8 cellular contexts compared by ENCODE assay signal in the genomic region with DNA sequence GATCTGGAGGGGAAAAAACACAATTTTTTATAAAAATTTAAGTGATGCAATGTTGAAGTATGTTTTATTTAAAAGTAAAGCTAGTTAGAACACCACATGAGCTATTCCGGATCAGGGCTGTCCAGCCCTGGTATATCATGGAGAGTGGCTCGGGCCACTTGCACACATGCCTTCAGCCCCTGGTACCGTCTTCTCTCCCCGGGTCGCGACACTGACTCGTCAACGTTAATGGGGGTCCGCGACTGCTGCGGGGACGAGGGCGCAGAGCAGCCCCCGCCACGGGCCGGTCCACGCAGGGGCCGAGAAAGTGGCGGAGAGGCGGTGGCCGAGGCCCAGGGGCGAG.
DNase-seq lines count a peak whose midpoint lies in the region; ATAC-seq, FAIRE-seq and TF ChIP-seq lines count a peak whose summit lies in the region.

No MANE protein-coding gene starts in this region.

- H3K9ac ChIP-seq in H1 (replicated peaks in 1 of 4; ENCODE audit: extremely low read depth in 1 of 4, low read depth in 3 of 4, low read length in 3 of 4), result peak overlapping the region in 2 of 4 experiments; percentile 39 to 65; a peak in 4 of 7 replicates

- H4K20me1 ChIP-seq in H1 (replicated peaks in 1 of 2; ENCODE audit: control insufficient read depth in 1 of 2, insufficient read depth in 2 of 2, low read length in 2 of 2), result no peaks in the 10 kb centered on the region

- no peaks in the 10 kb centered on the region for H3K9me3 ChIP-seq in H1 (ENCODE audit: insufficient read depth in 2 of 2, low read depth in 1 of 2, low read length in 1 of 2)
- no peaks in the 10 kb centered on the region for H3K9me3 ChIP-seq in mesodermal cell (ENCODE audit: control insufficient read depth, low read length)

- DNase-seq in activated naive CD4-positive, alpha-beta T cell treated with Interleukin-2 at 50 U/mL for 16 hours, result no peak
- DNase-seq in H1 (ENCODE audit: low read depth in 1 of 2, low spot score in 2 of 2) (no peak), urothelium cell line (ENCODE audit: low spot score) (peak; percentile 27)

- H3K27me3 Mint-ChIP-seq in activated naive CD4-positive, alpha-beta T cell treated with anti-CD3 and anti-CD28 coated beads, Interleukin-2, amount 50 U/mL, for 24 hours, result peaks cover 55% of the 10 kb centered on the region

- H3K9me3 Mint-ChIP-seq in activated naive CD4-positive, alpha-beta T cell treated with anti-CD3 and anti-CD28 coated beads, Interleukin-2, amount 50 U/mL, for 24 hours, result peaks cover 5% of the 10 kb centered on the region

- POLR2A ChIA-PET in H1 (lab: Charles Lee; ENCODE audit: partially characterized antibody), result interaction anchor here (1.2 to 1.7 kb wide), 3 partner anchors 10 to 31 kb away, joined by 3 to 8 read pairs (median 6); no protein-coding TSS in a partner anchor

- TF ChIP-seq EP300 in H1 (IDR thresholded peaks at IDR 0.05; ENCODE audit: borderline replicate concordance in 1 of 2, low read depth in 2 of 2, low read length in 2 of 2), result no peak

- H2BK12ac ChIP-seq in H1 (ENCODE audit: low read depth, low read length), result peak overlapping the region; percentile 51; the same call in 1 of the 2 replicates

- H2BK20ac ChIP-seq in H1 (ENCODE audit: low read length), result no peak overlapping the region

- WGBS in H1 (ENCODE audit: extremely low coverage in 1 of 2, insufficient coverage in 1 of 2, insufficient read length in 1 of 2, insufficient replicate concordance in 2 of 2, low coverage in 1 of 2, low lambda C conversion rate in 2 of 2, missing lambda C conversion rate in 1 of 2), 2 experiments, result 10% methylated on average over 15 of the region's 22 CpGs; no CpG with 5 or more reads in 1 of the 2 experiments
- 5 to 18% methylated on average over 4 to 19 of the region's 22 CpGs for WGBS in mesodermal cell (ENCODE audit: insufficient coverage in 2 of 2), 2 experiments

- H3K36me3 Mint-ChIP-seq in activated naive CD4-positive, alpha-beta T cell treated with anti-CD3 and anti-CD28 coated beads, Interleukin-2, amount 50 U/mL, for 24 hours, result peaks cover 3% of the 10 kb centered on the region

- no peak for TF ChIP-seq RAD21 in H1 (IDR thresholded peaks at IDR 0.05 in 1 of 2, conservative IDR thresholded peaks at IDR 0.05 in 1 of 2; ENCODE audit: low read depth in 2 of 2, low read length in 2 of 2)

- peak overlapping the region; percentile 88 for H3K4me3 Mint-ChIP-seq in activated naive CD4-positive, alpha-beta T cell treated with anti-CD3 and anti-CD28 coated beads, Interleukin-2, amount 50 U/mL, for 24 hours

- no peak overlapping the region for H2AK5ac ChIP-seq in H1 (ENCODE audit: low read depth, low read length)

- no peak overlapping the region for H4K5ac ChIP-seq in H1 (ENCODE audit: insufficient read length, low read depth, low read length)

- H2BK15ac ChIP-seq in H1 (ENCODE audit: low read length), result no peak overlapping the region

- no peak overlapping the region for H3K23ac ChIP-seq in H1 (ENCODE audit: insufficient read length)

- no peak overlapping the region for H3K14ac ChIP-seq in H1 (ENCODE audit: insufficient read length)

- peaks cover 0 to 36% of the 10 kb centered on the region in 2 experiments; a peak in 3 of 4 replicates for H3K79me2 ChIP-seq in H1 (ENCODE audit: control insufficient read depth in 1 of 2, insufficient read depth in 2 of 2, low read length in 2 of 2)

- FAIRE-seq in H1 (lab: Jason Lieb, UNC) (no peak), urothelium cell line (lab: Jason Lieb, UNC) (no peak)

- H4K8ac ChIP-seq in H1 (ENCODE audit: extremely low read depth, insufficient read depth, low read length), result peak overlapping the region; percentile 86; the same call in 1 of the 2 replicates

- H3K4me1 ChIP-seq in H1 (replicated peaks in 1 of 4; ENCODE audit: control insufficient read depth in 3 of 4, insufficient read depth in 4 of 4, low read length in 3 of 4) (peaks cover 0 to 3% (median 0%) of the 10 kb centered on the region in 4 experiments; a peak in 2 of 7 replicates), mesodermal cell (ENCODE audit: control insufficient read depth, insufficient read depth, low read length, poor library complexity, severe bottlenecking) (peaks cover 5% of the 10 kb centered on the region)

- CTCF ChIA-PET in H1 (lab: Charles Lee; ENCODE audit: partially characterized antibody), result no interaction called here

- peak overlapping the region; percentile 65; the same call in 1 of the 2 replicates for H3K18ac ChIP-seq in H1 (ENCODE audit: extremely low read depth, low read length)

- no peak for ATAC-seq in GM18511 (IDR thresholded peaks at IDR 0.05; ENCODE audit: unreplicated experiment)
- ATAC-seq in GM21717 (IDR thresholded peaks at IDR 0.05; ENCODE audit: unreplicated experiment), result no peak
- ATAC-seq in HG03520 (IDR thresholded peaks at IDR 0.05; ENCODE audit: unreplicated experiment), result no peak

- no peaks in the 10 kb centered on the region for H3K79me1 ChIP-seq in H1 (ENCODE audit: low read depth, low read length)

- H2BK5ac ChIP-seq in H1 (ENCODE audit: low read depth, low read length), result no peak overlapping the region

- no peak for TF ChIP-seq CTCF in H1 (IDR thresholded peaks at IDR 0.05; ENCODE audit: control extremely low read depth in 1 of 3, insufficient read depth in 1 of 3, low read depth in 1 of 3, low read length in 3 of 3)

- H3K56ac ChIP-seq in H1 (replicated peaks; ENCODE audit: insufficient read length, low read depth, low read length), result peak overlapping the region; percentile 47

- H3K4me3 ChIP-seq in H1 (ENCODE audit: extremely low read depth in 1 of 4, insufficient read depth in 2 of 4, low read depth in 3 of 4, low read length in 4 of 4) (peak overlapping the region; percentile 52 to 80 (median 66)), mesodermal cell (ENCODE audit: extremely low read depth, insufficient read depth, low read length, poor library complexity, severe bottlenecking) (peak overlapping the region; percentile 66)

- no peak overlapping the region for H2BK120ac ChIP-seq in H1 (replicated peaks; ENCODE audit: low read depth, low read length)

- no peak overlapping the region for H3K27ac Mint-ChIP-seq in activated naive CD4-positive, alpha-beta T cell treated with anti-CD3 and anti-CD28 coated beads, Interleukin-2, amount 50 U/mL, for 24 hours

- peak overlapping the region; percentile 27 for H3K4ac ChIP-seq in H1 (replicated peaks; ENCODE audit: insufficient read length, low read depth, low read length)

- H3K4me1 Mint-ChIP-seq in activated naive CD4-positive, alpha-beta T cell treated with anti-CD3 and anti-CD28 coated beads, Interleukin-2, amount 50 U/mL, for 24 hours, result peaks cover 23% of the 10 kb centered on the region

- H3K36me3 ChIP-seq in H1 (ENCODE audit: control insufficient read depth in 2 of 4, insufficient read depth in 4 of 4, low read length in 3 of 4) (no peaks in the 10 kb centered on the region), mesodermal cell (ENCODE audit: control insufficient read depth, insufficient read depth, low read length) (no peaks in the 10 kb centered on the region)

- no peak for TF ChIP-seq POLR2A in H1 (IDR thresholded peaks at IDR 0.05; ENCODE audit: control extremely low read depth in 1 of 2, low read depth in 2 of 2, low read length in 2 of 2)

- H3K27me3 ChIP-seq in H1 (replicated peaks in 1 of 4; ENCODE audit: control insufficient read depth in 3 of 4, extremely low read depth in 1 of 4, insufficient read depth in 3 of 4, low read length in 3 of 4), result peaks cover 0 to 4% (median 0%) of the 10 kb centered on the region in 4 experiments; a peak in 2 of 7 replicates

- H3K4me2 ChIP-seq in H1 (ENCODE audit: insufficient read depth in 1 of 2, low read depth in 2 of 2, low read length in 2 of 2), result peak overlapping the region; percentile 89 to 96

- H4K91ac ChIP-seq in H1 (replicated peaks; ENCODE audit: insufficient read length, low read length), result no peak overlapping the region

- peaks cover 12% of the 10 kb centered on the region; the same call in 1 of the 2 replicates for H3K23me2 ChIP-seq in H1 (ENCODE audit: low read depth, low read length)

- H3K27ac ChIP-seq in H1 (ENCODE audit: low read depth, low read length) (peak overlapping the region; percentile 21; the same call in 1 of the 2 replicates), mesodermal cell (ENCODE audit: low read depth, low read length, severe bottlenecking) (peak overlapping the region; percentile 73)

- peak overlapping the region; percentile 31; the same call in 1 of the 2 replicates for H2AFZ ChIP-seq in H1 (ENCODE audit: low read length)

TF ChIP-seq in H1, 55 proteins besides CTCF, POLR2A, EP300 and RAD21:
- no peak for TF ChIP-seq KDM1A (IDR thresholded peaks at IDR 0.05; ENCODE audit: borderline replicate concordance, low read length)
- TF ChIP-seq CBX5 (IDR thresholded peaks at IDR 0.05; ENCODE audit: low read depth, low read length), result no peak
- no peak for TF ChIP-seq CEBPB (IDR thresholded peaks at IDR 0.05; ENCODE audit: low read depth, low read length)
- TF ChIP-seq KDM4A (IDR thresholded peaks at IDR 0.05; ENCODE audit: low read depth, low read length, severe bottlenecking), result no peak
- no peak for TF ChIP-seq NRF1 (IDR thresholded peaks at IDR 0.05; ENCODE audit: low read depth, low read length)
- no peak for TF ChIP-seq SIX5 (IDR thresholded peaks at IDR 0.05; ENCODE audit: low read depth, low read length)
- no peak for TF ChIP-seq SRF (IDR thresholded peaks at IDR 0.05; ENCODE audit: low read depth, low read length)
- TF ChIP-seq FOSL1 (IDR thresholded peaks at IDR 0.05; ENCODE audit: insufficient read depth, low read depth, low read length), result no peak
- no peak for TF ChIP-seq HDAC2 (IDR thresholded peaks at IDR 0.05; ENCODE audit: borderline replicate concordance in 1 of 2, low read depth in 2 of 2, low read length in 2 of 2)
- TF ChIP-seq SIRT6 (IDR thresholded peaks at IDR 0.05; ENCODE audit: low read length), result no peak
- no peak for TF ChIP-seq SUZ12 (IDR thresholded peaks at IDR 0.05; ENCODE audit: low read length)
- TF ChIP-seq CHD1 (IDR thresholded peaks at IDR 0.05; ENCODE audit: low read depth, low read length), result no peak
- TF ChIP-seq PHF8 (conservative IDR thresholded peaks at IDR 0.05; ENCODE audit: low read depth, low read length), result no peak
- TF ChIP-seq EZH2 (IDR thresholded peaks at IDR 0.05; ENCODE audit: low read depth, low read length, severe bottlenecking), result no peak
- TF ChIP-seq SAP30 (IDR thresholded peaks at IDR 0.05; ENCODE audit: insufficient read depth, insufficient replicate concordance, low read length), result no peak
